Comparison of ENCODE assay signal across 19 cellular contexts in genomic region chr16:12519986-12520385, GRCh38.
DNase-seq lines count a peak whose midpoint lies in the region; ATAC-seq and TF ChIP-seq lines count a peak whose summit lies in the region.
"Had no signal": no experiment of that assay in that cellular context is flagged by ENCODE, and none has a peak within 500 bp of the region (broad histone marks: within the 10 kb centered on the region; RNA-seq: fewer than 3 reads in every experiment).

No MANE protein-coding gene starts in this region.

- peak overlapping the region; percentile 34; the same call in 1 of the 2 replicates for H3K4me2 ChIP-seq in PC-9

- DNase-seq in NCI-H510A (lab: John Stamatoyannopoulos, UW): peak; percentile 25
- DNase-seq in NCI-H510A treated with DMSO at 0.1 percent for 48 hours (lab: John Stamatoyannopoulos, UW): no peak
- DNase-seq in ELF-1 (ENCODE audit: low read depth, low spot score): peak; percentile 46
- peak; percentile 61 to 82 for DNase-seq in PC-9
- DNase-seq in kidney tubule cell (ENCODE audit: low spot score): peak; percentile 6
- DNase-seq in HuH-7.5 (ENCODE audit: low spot score): no peak
- no peak for DNase-seq in progenitor cell of endocrine pancreas (ENCODE audit: low spot score, unreplicated experiment)
- DNase-seq: CD8-positive, alpha-beta memory T cell; EL; MV-4-11; NCI-H1105 treated with DMSO at 0.1 percent for 48 hours; NCI-H1694 treated with DMSO at 0.1 percent for 48 hours; NCI-H526 treated with DMSO at 0.1 percent for 48 hours had no signal

- H3K27me3 Mint-ChIP-seq in progenitor cell of endocrine pancreas: no peaks in the 10 kb centered on the region
- H3K27me3 Mint-ChIP-seq: IgD-negative memory B cell had no signal

- no peak overlapping the region for H3K4me3 Mint-ChIP-seq in progenitor cell of endocrine pancreas (ENCODE audit: low read depth)
- H3K4me3 Mint-ChIP-seq: CD8-positive, alpha-beta memory T cell; IgD-negative memory B cell had no signal

- BruUV-seq in PC-9 (replicated peaks; lab: Mats Ljungman, UMichigan): no TSS peak

- no peaks in the 10 kb centered on the region for H3K79me2 ChIP-seq in PC-9 (ENCODE audit: low read depth)

- H3K4me3 ChIP-seq in PC-9: no peak overlapping the region
- H3K4me3 ChIP-seq: HAP-1, SJSA1 had no signal

- POLR2A ChIA-PET in PC-9 (lab: Charles Lee; ENCODE audit: unreplicated experiment): no interaction called here

- peaks cover 17% of the 10 kb centered on the region for H3K4me1 ChIP-seq in PC-9 (replicated peaks; ENCODE audit: insufficient read depth)
- H3K4me1 ChIP-seq: HAP-1, SJSA1 had no signal

- no peaks in the 10 kb centered on the region for H3K9me3 ChIP-seq in PC-9 (ENCODE audit: insufficient read depth, low read depth)
- H3K9me3 ChIP-seq: HAP-1, SJSA1 had no signal

- no peaks in the 10 kb centered on the region for H3F3A ChIP-seq in PC-9 (ENCODE audit: insufficient read depth, low read depth)

- TF ChIP-seq CTCF in PC-9 (conservative IDR thresholded peaks at IDR 0.05) (no peak), progenitor cell of endocrine pancreas (IDR thresholded peaks at IDR 0.05; ENCODE audit: unreplicated experiment) (no peak)

- no peaks in the 10 kb centered on the region for H3K9me2 ChIP-seq in PC-9 (ENCODE audit: insufficient read depth)

- intact Hi-C loops in PC-9 (cut with micrococcal nuclease; ENCODE audit: unreplicated experiment): no loop called here

- H3K36me3 Mint-ChIP-seq in progenitor cell of endocrine pancreas (ENCODE audit: insufficient read depth): no peaks in the 10 kb centered on the region

- CTCF ChIA-PET in PC-9 (lab: Charles Lee): no interaction called here

- H3K27me3 ChIP-seq in PC-9 (ENCODE audit: insufficient read depth, low read depth): no peaks in the 10 kb centered on the region
- H3K27me3 ChIP-seq: SJSA1 had no signal

- no peaks in the 10 kb centered on the region for H3K4me1 Mint-ChIP-seq in progenitor cell of endocrine pancreas (ENCODE audit: low read depth)
- H3K4me1 Mint-ChIP-seq: CD8-positive, alpha-beta memory T cell had no signal

- H3K9me3 Mint-ChIP-seq in progenitor cell of endocrine pancreas (ENCODE audit: low read depth): no peaks in the 10 kb centered on the region
- H3K9me3 Mint-ChIP-seq: CD8-positive, alpha-beta memory T cell; IgD-negative memory B cell had no signal

- no peaks in the 10 kb centered on the region for H3K36me3 ChIP-seq in PC-9 (ENCODE audit: low read depth)
- H3K36me3 ChIP-seq: HAP-1, SJSA1 had no signal

- H3K27ac Mint-ChIP-seq in progenitor cell of endocrine pancreas: no peak overlapping the region
- H3K27ac Mint-ChIP-seq: IgD-negative memory B cell had no signal

- no peak for ATAC-seq in GM19452 (IDR thresholded peaks at IDR 0.05; ENCODE audit: unreplicated experiment)
- ATAC-seq: Panc1 had no signal

- H4K20me1 ChIP-seq in PC-9 (ENCODE audit: insufficient read depth): no peaks in the 10 kb centered on the region

- no peak overlapping the region for H2AFZ ChIP-seq in PC-9

- no peak overlapping the region for H3K27ac ChIP-seq in PC-9
- H3K27ac ChIP-seq: C4-2B, SJSA1 had no signal

Comparison
In these comparisons a context has a peak if more than half of its experiments do, and no peak if none do; other contexts are left out.
1. DNase-seq: peak in NCI-H510A (single experiment), ELF-1 (single experiment), PC-9 (2 of 2) and kidney tubule cell (single experiment); none in NCI-H510A treated with DMSO at 0.1 percent for 48 hours (single experiment), HuH-7.5 (single experiment) and progenitor cell of endocrine pancreas (single experiment).